ENCODE assay signal across 2 cellular contexts in the genomic region with DNA sequence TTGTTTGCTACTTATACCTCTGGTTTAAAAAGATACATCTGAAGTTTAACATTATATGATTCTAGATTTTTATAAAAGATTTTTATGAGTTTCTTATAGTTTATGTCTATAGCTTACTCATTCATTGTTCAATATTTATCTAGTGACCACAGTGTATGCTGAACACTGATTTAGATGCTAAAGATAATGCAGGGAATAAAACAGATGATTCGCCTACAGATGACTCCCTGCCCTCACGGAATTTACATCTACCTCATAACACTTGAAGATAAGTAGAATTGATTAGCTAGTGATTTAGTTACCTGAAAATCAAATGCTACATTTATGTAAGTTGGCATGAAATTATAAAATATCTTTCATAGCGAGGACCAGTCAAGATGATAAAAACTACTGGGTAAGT.
TF ChIP-seq lines count a peak whose summit lies in the region.

No MANE protein-coding gene starts in this region.

TF ChIP-seq in IMR-90, 13 proteins besides CTCF, POLR2A, EP300 and RAD21 (continued from another document):
- no peak for TF ChIP-seq RFX5 (IDR thresholded peaks at IDR 0.05; ENCODE audit: low read depth, low read length)
- no peak for TF ChIP-seq MXI1 (IDR thresholded peaks at IDR 0.05; ENCODE audit: borderline replicate concordance, low read depth, low read length)
- no peak for TF ChIP-seq SMC3 (IDR thresholded peaks at IDR 0.05; ENCODE audit: low read depth, low read length)
- TF ChIP-seq BHLHE40 (IDR thresholded peaks at IDR 0.05; ENCODE audit: low read depth, low read length), result no peak
- no peak for TF ChIP-seq FOS (IDR thresholded peaks at IDR 0.05; ENCODE audit: low read depth, low read length)
- TF ChIP-seq MAZ (IDR thresholded peaks at IDR 0.05; ENCODE audit: borderline replicate concordance, low read depth, low read length), result no peak
- TF ChIP-seq RCOR1 (IDR thresholded peaks at IDR 0.05; ENCODE audit: insufficient replicate concordance, low read length), result no peak
- no peak for TF ChIP-seq NFE2L2 (IDR thresholded peaks at IDR 0.05; ENCODE audit: low read depth, low read length)
- TF ChIP-seq CEBPB (IDR thresholded peaks at IDR 0.05; ENCODE audit: low read depth, low read length), result no peak
- no peak for TF ChIP-seq CHD1 (IDR thresholded peaks at IDR 0.05; ENCODE audit: low read depth, low read length)
- TF ChIP-seq, protein P1, sequence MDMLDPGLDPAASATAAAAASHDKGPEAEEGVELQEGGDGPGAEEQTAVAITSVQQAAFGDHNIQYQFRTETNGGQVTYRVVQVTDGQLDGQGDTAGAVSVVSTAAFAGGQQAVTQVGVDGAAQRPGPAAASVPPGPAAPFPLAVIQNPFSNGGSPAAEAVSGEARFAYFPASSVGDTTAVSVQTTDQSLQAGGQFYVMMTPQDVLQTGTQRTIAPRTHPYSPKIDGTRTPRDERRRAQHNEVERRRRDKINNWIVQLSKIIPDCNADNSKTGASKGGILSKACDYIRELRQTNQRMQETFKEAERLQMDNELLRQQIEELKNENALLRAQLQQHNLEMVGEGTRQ (IDR thresholded peaks at IDR 0.05; ENCODE audit: low read depth, low read length), result no peak

TF ChIP-seq in WTC11, 78 proteins besides CTCF, POLR2A, EP300 and RAD21 (continued from another document):
- TF ChIP-seq, protein P2, sequence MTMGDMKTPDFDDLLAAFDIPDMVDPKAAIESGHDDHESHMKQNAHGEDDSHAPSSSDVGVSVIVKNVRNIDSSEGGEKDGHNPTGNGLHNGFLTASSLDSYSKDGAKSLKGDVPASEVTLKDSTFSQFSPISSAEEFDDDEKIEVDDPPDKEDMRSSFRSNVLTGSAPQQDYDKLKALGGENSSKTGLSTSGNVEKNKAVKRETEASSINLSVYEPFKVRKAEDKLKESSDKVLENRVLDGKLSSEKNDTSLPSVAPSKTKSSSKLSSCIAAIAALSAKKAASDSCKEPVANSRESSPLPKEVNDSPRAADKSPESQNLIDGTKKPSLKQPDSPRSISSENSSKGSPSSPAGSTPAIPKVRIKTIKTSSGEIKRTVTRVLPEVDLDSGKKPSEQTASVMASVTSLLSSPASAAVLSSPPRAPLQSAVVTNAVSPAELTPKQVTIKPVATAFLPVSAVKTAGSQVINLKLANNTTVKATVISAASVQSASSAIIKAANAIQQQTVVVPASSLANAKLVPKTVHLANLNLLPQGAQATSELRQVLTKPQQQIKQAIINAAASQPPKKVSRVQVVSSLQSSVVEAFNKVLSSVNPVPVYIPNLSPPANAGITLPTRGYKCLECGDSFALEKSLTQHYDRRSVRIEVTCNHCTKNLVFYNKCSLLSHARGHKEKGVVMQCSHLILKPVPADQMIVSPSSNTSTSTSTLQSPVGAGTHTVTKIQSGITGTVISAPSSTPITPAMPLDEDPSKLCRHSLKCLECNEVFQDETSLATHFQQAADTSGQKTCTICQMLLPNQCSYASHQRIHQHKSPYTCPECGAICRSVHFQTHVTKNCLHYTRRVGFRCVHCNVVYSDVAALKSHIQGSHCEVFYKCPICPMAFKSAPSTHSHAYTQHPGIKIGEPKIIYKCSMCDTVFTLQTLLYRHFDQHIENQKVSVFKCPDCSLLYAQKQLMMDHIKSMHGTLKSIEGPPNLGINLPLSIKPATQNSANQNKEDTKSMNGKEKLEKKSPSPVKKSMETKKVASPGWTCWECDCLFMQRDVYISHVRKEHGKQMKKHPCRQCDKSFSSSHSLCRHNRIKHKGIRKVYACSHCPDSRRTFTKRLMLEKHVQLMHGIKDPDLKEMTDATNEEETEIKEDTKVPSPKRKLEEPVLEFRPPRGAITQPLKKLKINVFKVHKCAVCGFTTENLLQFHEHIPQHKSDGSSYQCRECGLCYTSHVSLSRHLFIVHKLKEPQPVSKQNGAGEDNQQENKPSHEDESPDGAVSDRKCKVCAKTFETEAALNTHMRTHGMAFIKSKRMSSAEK (CRISPR knock-in tag; IDR thresholded peaks at IDR 0.05; ENCODE audit: borderline replicate concordance), result no peak
- TF ChIP-seq ZNF396 (CRISPR knock-in tag; IDR thresholded peaks at IDR 0.05; ENCODE audit: borderline replicate concordance), result no peak
- no peak for TF ChIP-seq CREM (CRISPR knock-in tag; IDR thresholded peaks at IDR 0.05)
- no peak for TF ChIP-seq E2F4 (CRISPR knock-in tag; IDR thresholded peaks at IDR 0.05; ENCODE audit: borderline replicate concordance, low read depth)
- no peak for TF ChIP-seq AR (CRISPR knock-in tag; IDR thresholded peaks at IDR 0.05)
- TF ChIP-seq ZNF121 (CRISPR knock-in tag; IDR thresholded peaks at IDR 0.05), result no peak
- no peak for TF ChIP-seq MYBL2 (CRISPR knock-in tag; IDR thresholded peaks at IDR 0.05)
- no peak for TF ChIP-seq ELF4 (CRISPR knock-in tag; IDR thresholded peaks at IDR 0.05; ENCODE audit: low read depth)
- TF ChIP-seq ETV6 (CRISPR knock-in tag; IDR thresholded peaks at IDR 0.05), result no peak
- TF ChIP-seq, protein P3, sequence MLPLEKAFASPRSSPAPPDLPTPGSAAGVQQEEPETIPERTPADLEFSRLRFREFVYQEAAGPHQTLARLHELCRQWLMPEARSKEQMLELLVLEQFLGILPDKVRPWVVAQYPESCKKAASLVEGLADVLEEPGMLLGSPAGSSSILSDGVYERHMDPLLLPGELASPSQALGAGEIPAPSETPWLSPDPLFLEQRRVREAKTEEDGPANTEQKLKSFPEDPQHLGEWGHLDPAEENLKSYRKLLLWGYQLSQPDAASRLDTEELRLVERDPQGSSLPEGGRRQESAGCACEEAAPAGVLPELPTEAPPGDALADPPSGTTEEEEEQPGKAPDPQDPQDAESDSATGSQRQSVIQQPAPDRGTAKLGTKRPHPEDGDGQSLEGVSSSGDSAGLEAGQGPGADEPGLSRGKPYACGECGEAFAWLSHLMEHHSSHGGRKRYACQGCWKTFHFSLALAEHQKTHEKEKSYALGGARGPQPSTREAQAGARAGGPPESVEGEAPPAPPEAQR (CRISPR knock-in tag; IDR thresholded peaks at IDR 0.05), result no peak
